ENCODE assay signal across 2 cellular contexts in the genomic region with DNA sequence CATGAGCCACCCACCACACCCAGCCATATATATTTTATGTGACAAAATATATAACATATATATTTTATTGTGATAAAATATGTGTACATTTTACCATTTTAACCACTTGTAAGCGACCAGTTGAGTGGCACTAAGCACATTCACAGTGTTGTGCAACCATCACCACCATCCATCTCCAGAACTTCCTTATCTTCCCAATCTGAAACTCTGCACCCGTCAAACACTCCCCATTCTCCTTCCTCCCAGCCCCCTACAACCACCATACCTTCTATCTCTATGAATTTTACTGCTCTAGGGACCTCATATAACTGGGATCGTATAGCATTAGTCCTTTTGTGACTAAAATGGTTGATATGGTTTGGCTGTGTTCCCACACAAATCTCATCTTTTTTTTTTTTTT.
TF ChIP-seq lines count a peak whose summit lies in the region.

No MANE protein-coding gene starts in this region.

TF ChIP-seq in HepG2, 621 proteins besides CTCF, POLR2A, EP300 and RAD21:
- TF ChIP-seq ZNF569 (CRISPR knock-in tag; IDR thresholded peaks at IDR 0.05; ENCODE audit: borderline replicate concordance) = no peak
- TF ChIP-seq CEBPB (IDR thresholded peaks at IDR 0.05; ENCODE audit: borderline replicate concordance, low read depth, low read length) = peak; percentile 31; the same call in 1 of the 2 replicates

TF ChIP-seq in GM12878, 131 proteins besides CTCF, POLR2A, EP300 and RAD21:
- TF ChIP-seq, protein P1, sequence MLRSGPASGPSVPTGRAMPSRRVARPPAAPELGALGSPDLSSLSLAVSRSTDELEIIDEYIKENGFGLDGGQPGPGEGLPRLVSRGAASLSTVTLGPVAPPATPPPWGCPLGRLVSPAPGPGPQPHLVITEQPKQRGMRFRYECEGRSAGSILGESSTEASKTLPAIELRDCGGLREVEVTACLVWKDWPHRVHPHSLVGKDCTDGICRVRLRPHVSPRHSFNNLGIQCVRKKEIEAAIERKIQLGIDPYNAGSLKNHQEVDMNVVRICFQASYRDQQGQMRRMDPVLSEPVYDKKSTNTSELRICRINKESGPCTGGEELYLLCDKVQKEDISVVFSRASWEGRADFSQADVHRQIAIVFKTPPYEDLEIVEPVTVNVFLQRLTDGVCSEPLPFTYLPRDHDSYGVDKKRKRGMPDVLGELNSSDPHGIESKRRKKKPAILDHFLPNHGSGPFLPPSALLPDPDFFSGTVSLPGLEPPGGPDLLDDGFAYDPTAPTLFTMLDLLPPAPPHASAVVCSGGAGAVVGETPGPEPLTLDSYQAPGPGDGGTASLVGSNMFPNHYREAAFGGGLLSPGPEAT (IDR thresholded peaks at IDR 0.05; ENCODE audit: low read depth) = no peak
- no peak for TF ChIP-seq PRDM15 (CRISPR knock-in tag; IDR thresholded peaks at IDR 0.05)
- TF ChIP-seq DPF2 (IDR thresholded peaks at IDR 0.05) = no peak
- TF ChIP-seq ZNF274 (IDR thresholded peaks at IDR 0.05; ENCODE audit: insufficient read depth, insufficient read length) = no peak
- no peak for TF ChIP-seq E4F1 (IDR thresholded peaks at IDR 0.05; ENCODE audit: borderline replicate concordance, partially characterized antibody)
- no peak for TF ChIP-seq ZNF687 (IDR thresholded peaks at IDR 0.05)
- no peak for TF ChIP-seq CHD1 (IDR thresholded peaks at IDR 0.05; ENCODE audit: low read depth, low read length)
- TF ChIP-seq ETV6 (conservative IDR thresholded peaks at IDR 0.05 in 1 of 2, IDR thresholded peaks at IDR 0.05 in 1 of 2; ENCODE audit: borderline replicate concordance in 1 of 2, low read depth in 1 of 2) = no peak
- TF ChIP-seq NFIC (IDR thresholded peaks at IDR 0.05; ENCODE audit: low read depth, low read length) = no peak
- TF ChIP-seq, protein P2, sequence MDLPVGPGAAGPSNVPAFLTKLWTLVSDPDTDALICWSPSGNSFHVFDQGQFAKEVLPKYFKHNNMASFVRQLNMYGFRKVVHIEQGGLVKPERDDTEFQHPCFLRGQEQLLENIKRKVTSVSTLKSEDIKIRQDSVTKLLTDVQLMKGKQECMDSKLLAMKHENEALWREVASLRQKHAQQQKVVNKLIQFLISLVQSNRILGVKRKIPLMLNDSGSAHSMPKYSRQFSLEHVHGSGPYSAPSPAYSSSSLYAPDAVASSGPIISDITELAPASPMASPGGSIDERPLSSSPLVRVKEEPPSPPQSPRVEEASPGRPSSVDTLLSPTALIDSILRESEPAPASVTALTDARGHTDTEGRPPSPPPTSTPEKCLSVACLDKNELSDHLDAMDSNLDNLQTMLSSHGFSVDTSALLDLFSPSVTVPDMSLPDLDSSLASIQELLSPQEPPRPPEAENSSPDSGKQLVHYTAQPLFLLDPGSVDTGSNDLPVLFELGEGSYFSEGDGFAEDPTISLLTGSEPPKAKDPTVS (IDR thresholded peaks at IDR 0.05; ENCODE audit: low read depth, low read length) = no peak
- no peak for TF ChIP-seq ELK1 (IDR thresholded peaks at IDR 0.05; ENCODE audit: low read depth, low read length)
- no peak for TF ChIP-seq RAD51 (IDR thresholded peaks at IDR 0.05)
- no peak for TF ChIP-seq NR2C1 (IDR thresholded peaks at IDR 0.05)
- TF ChIP-seq RB1 (IDR thresholded peaks at IDR 0.05; ENCODE audit: borderline replicate concordance) = no peak
- no peak for TF ChIP-seq MYC (IDR thresholded peaks at IDR 0.05; ENCODE audit: insufficient read depth, insufficient read length, insufficient replicate concordance, low read length, severe bottlenecking)
